ENCODE assay signal across 26 cellular contexts in the genomic region with DNA sequence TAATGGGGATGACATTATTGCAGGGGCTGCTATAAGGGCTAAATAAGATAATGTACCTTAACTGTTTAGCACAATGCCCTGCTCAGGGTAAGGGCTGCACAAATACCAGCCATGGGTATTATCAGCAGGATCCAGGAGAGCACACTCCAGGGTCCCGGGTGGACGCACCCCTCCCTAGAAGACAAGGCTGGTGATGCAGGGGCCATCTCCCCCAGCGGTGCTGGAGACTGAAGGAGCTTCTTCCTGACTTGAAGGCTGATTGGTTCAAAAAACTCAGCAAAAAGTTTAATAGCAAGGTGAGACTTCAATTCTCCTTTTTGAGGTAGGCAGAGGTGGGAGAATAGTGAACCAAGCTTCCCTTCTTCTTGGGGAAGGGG. TPM values are rescaled to one million over a fixed set of nuclear protein-coding genes. Genes with fewer than 3 reads are reported as not detected.
DNase-seq lines count a peak whose midpoint lies in the region; TF ChIP-seq lines count a peak whose summit lies in the region.
"Had no signal": no experiment of that assay in that cellular context is flagged by ENCODE, and none has a peak within 500 bp of the region (broad histone marks: within the 10 kb centered on the region; RNA-seq: fewer than 3 reads in every experiment).

No MANE protein-coding gene starts in this region.

- peak; percentile 33 for DNase-seq in islet precursor cell
- DNase-seq in spleen: peak; percentile 47
- DNase-seq in NCI-H510A treated with DMSO at 0.1 percent for 48 hours (lab: John Stamatoyannopoulos, UW): no peak
- no peak for DNase-seq in HPDE6-E6E7 (ENCODE audit: extremely low spot score)
- no peak for DNase-seq in HEK293T (ENCODE audit: extremely low spot score)
- DNase-seq: activated CD4-positive, alpha-beta T cell treated with anti-CD3 and anti-CD28 coated beads, Interleukin-2, amount 50 U/mL, for 1 hour; activated gamma-delta T cell; activated naive CD8-positive, alpha-beta T cell treated with anti-CD3 and anti-CD28 coated beads for 36 hours; anterior cingulate cortex; C1 segment of cervical spinal cord; effector memory CD4-positive, alpha-beta T cell; hippocampal formation; Karpas-422; left cardiac atrium; NCI-H1417 treated with DMSO at 0.1 percent for 48 hours; nephron progenitor cell; small intestine; testis; WERI-Rb-1 had no signal

- peaks cover 0 to 55% (median 15%) of the 10 kb centered on the region in 11 experiments; a peak in 17 of 22 replicates for H4K20me1 ChIP-seq in BLaER1 treated with 17β-estradiol and CSF1 and Interleukin-3, amounts not matched to agents 10 nM and 100 nM

- H3K4me2 ChIP-seq in BLaER1 treated with 17β-estradiol and CSF1 and Interleukin-3, amounts not matched to agents 10 nM and 100 nM: peak overlapping the region; percentile 86 to 100 (median 99); a peak in 19 of 22 replicates

- no peaks in the 10 kb centered on the region for H3K9me3 ChIP-seq in BLaER1 treated with 17β-estradiol and CSF1 and Interleukin-3, amounts not matched to agents 10 nM and 100 nM (replicated peaks in 1 of 11)
- no peaks in the 10 kb centered on the region for H3K9me3 ChIP-seq in spleen
- H3K9me3 ChIP-seq: ovary, SJSA1, testis had no signal

- WGBS in spleen, 5 donors: 57 to 91% (median 79%) methylated on average over 3 of the region's 3 CpGs

- no peak overlapping the region for H3K27ac ChIP-seq in BLaER1 treated with 17β-estradiol and CSF1 and Interleukin-3, amounts not matched to agents 10 nM and 100 nM
- no peak overlapping the region for H3K27ac ChIP-seq in spleen
- H3K27ac ChIP-seq: coronary artery, epithelial cell of prostate, ovary, SJSA1, testis, WERI-Rb-1 had no signal

- H3K4me1 Mint-ChIP-seq in IgD-negative memory B cell: peaks cover 25 to 41% (median 34%) of the 10 kb centered on the region in 3 donors

- no peaks in the 10 kb centered on the region for H3K27me3 Mint-ChIP-seq in IgD-negative memory B cell

- intact Hi-C loops in spleen (cut with DNase I; ENCODE audit: low total_unique reads): no loop called here

- POLR2A ChIA-PET in HEK293T (lab: Yijun Ruan, JAX): no interaction called here

- no peak for TF ChIP-seq POLR2A in spleen (IDR thresholded peaks at IDR 0.05)

- H3K27me3 ChIP-seq in BLaER1 treated with 17β-estradiol and CSF1 and Interleukin-3, amounts not matched to agents 10 nM and 100 nM: peaks cover 0 to 13% (median 0%) of the 10 kb centered on the region in 11 experiments; a peak in 4 of 22 replicates
- H3K27me3 ChIP-seq in spleen (replicated peaks in 1 of 7): peaks cover 0 to 39% (median 4%) of the 10 kb centered on the region in 7 donors
- H3K27me3 ChIP-seq: ovary, SJSA1, testis had no signal

- no peaks in the 10 kb centered on the region for H3K36me3 ChIP-seq in BLaER1 treated with 17β-estradiol and CSF1 and Interleukin-3, amounts not matched to agents 10 nM and 100 nM
- H3K36me3 ChIP-seq in spleen: no peaks in the 10 kb centered on the region
- H3K36me3 ChIP-seq: ovary had no signal

- CTCF ChIA-PET in HEK293T (lab: Yijun Ruan, JAX): interaction anchor here (1.3 to 2.5 kb wide), 3 partner anchors 12 to 130 kb away, joined by 4 to 11 read pairs (median 4); no protein-coding TSS in a partner anchor

- H3K27ac Mint-ChIP-seq in IgD-negative memory B cell: peak overlapping the region in 2 of 3 donors; percentile 1 to 85
- H3K27ac Mint-ChIP-seq: activated naive CD8-positive, alpha-beta T cell treated with anti-CD3 and anti-CD28 coated beads for 36 hours; nephron progenitor cell; stimulated activated naive CD8-positive, alpha-beta T cell treated with anti-CD3 and anti-CD28 coated beads, Interleukin-15, Interleukin-2, amounts not matched to agents 100 ng/mL and 50 ng/mL, for 24 hours had no signal

- peak overlapping the region in 1 of 4 donors; percentile 85 for H3K4me3 Mint-ChIP-seq in IgD-negative memory B cell
- H3K4me3 Mint-ChIP-seq: activated naive CD8-positive, alpha-beta T cell treated with anti-CD3 and anti-CD28 coated beads for 36 hours; nephron progenitor cell; stimulated activated naive CD8-positive, alpha-beta T cell treated with anti-CD3 and anti-CD28 coated beads, Interleukin-15, Interleukin-2, amounts not matched to agents 100 ng/mL and 50 ng/mL, for 24 hours had no signal

- H3K9me3 Mint-ChIP-seq in IgD-negative memory B cell: no peaks in the 10 kb centered on the region
- H3K9me3 Mint-ChIP-seq: activated naive CD8-positive, alpha-beta T cell treated with anti-CD3 and anti-CD28 coated beads for 36 hours; nephron progenitor cell; stimulated activated naive CD8-positive, alpha-beta T cell treated with anti-CD3 and anti-CD28 coated beads, Interleukin-15, Interleukin-2, amounts not matched to agents 100 ng/mL and 50 ng/mL, for 24 hours had no signal

- peaks cover 74 to 83% (median 77%) of the 10 kb centered on the region in 10 experiments for H3K4me1 ChIP-seq in BLaER1 treated with 17β-estradiol and CSF1 and Interleukin-3, amounts not matched to agents 10 nM and 100 nM
- peaks cover 15 to 79% (median 43%) of the 10 kb centered on the region in 6 donors for H3K4me1 ChIP-seq in spleen

- no peaks in the 10 kb centered on the region for H3K36me3 Mint-ChIP-seq in IgD-negative memory B cell
- H3K36me3 Mint-ChIP-seq: activated naive CD8-positive, alpha-beta T cell treated with anti-CD3 and anti-CD28 coated beads for 36 hours had no signal

- H3K4me3 ChIP-seq in BLaER1 treated with 17β-estradiol and CSF1 and Interleukin-3, amounts not matched to agents 10 nM and 100 nM: no peak overlapping the region
- no peak overlapping the region for H3K4me3 ChIP-seq in spleen
- H3K4me3 ChIP-seq: coronary artery, ovary, SJSA1, testis had no signal

- no peak overlapping the region for H3K9ac ChIP-seq in BLaER1 treated with 17β-estradiol and CSF1 and Interleukin-3, amounts not matched to agents 10 nM and 100 nM

- TF ChIP-seq CTCF in spleen (IDR thresholded peaks at IDR 0.05 in 8 of 11, conservative IDR thresholded peaks at IDR 0.05 in 3 of 11): no peak

TF ChIP-seq in HEK293T, 16 proteins besides CTCF, POLR2A, EP300 and RAD21:
- no peak for TF ChIP-seq TARDBP (IDR thresholded peaks at IDR 0.05)
- no peak for TF ChIP-seq CTBP1 (IDR thresholded peaks at IDR 0.05; ENCODE audit: borderline replicate concordance)
- no peak for TF ChIP-seq LEF1 (IDR thresholded peaks at IDR 0.05; ENCODE audit: borderline replicate concordance)
- TF ChIP-seq FOXK2 (IDR thresholded peaks at IDR 0.05): no peak
- no peak for TF ChIP-seq SUZ12 (IDR thresholded peaks at IDR 0.05)
- TF ChIP-seq FOXA1 (IDR thresholded peaks at IDR 0.05): no peak
- TF ChIP-seq ZNF384 (IDR thresholded peaks at IDR 0.05): no peak
- TF ChIP-seq ELF4 (IDR thresholded peaks at IDR 0.05): no peak
- TF ChIP-seq L3MBTL2 (conservative IDR thresholded peaks at IDR 0.05): no peak
- TF ChIP-seq FOXM1 (IDR thresholded peaks at IDR 0.05; ENCODE audit: borderline replicate concordance): no peak
- no peak for TF ChIP-seq ARNT (IDR thresholded peaks at IDR 0.05)
- TF ChIP-seq SP1 (IDR thresholded peaks at IDR 0.05): no peak
- TF ChIP-seq NFRKB (IDR thresholded peaks at IDR 0.05): no peak
- TF ChIP-seq HDGF (IDR thresholded peaks at IDR 0.05; ENCODE audit: borderline replicate concordance): no peak
- TF ChIP-seq, protein P1, sequence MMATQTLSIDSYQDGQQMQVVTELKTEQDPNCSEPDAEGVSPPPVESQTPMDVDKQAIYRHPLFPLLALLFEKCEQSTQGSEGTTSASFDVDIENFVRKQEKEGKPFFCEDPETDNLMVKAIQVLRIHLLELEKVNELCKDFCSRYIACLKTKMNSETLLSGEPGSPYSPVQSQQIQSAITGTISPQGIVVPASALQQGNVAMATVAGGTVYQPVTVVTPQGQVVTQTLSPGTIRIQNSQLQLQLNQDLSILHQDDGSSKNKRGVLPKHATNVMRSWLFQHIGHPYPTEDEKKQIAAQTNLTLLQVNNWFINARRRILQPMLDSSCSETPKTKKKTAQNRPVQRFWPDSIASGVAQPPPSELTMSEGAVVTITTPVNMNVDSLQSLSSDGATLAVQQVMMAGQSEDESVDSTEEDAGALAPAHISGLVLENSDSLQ (IDR thresholded peaks at IDR 0.05): no peak
- no peak for TF ChIP-seq BHLHE40 (IDR thresholded peaks at IDR 0.05; ENCODE audit: borderline replicate concordance)

RNA-seq across cellular contexts. Expression of a gene that starts 2.7 kb away (rescaled TPM):
- polyA plus RNA-seq in IgD-negative memory B cell (447 TPM), spleen (10 to 100 TPM; 46.4 to 69.5 (median 60.8) TPM)
- 10 to 100 TPM; 57.5 to 69.5 (median 62.8) TPM for total RNA-seq in spleen

Comparison
In these comparisons a context has a peak if more than half of its experiments do, and no peak if none do; other contexts are left out.
1. DNase-seq: peak in islet precursor cell (single experiment) and spleen (single experiment); none in NCI-H510A treated with DMSO at 0.1 percent for 48 hours (single experiment), HPDE6-E6E7 (single experiment) and HEK293T (single experiment).